1 cellular context compared by ENCODE assay signal in the genomic region with DNA sequence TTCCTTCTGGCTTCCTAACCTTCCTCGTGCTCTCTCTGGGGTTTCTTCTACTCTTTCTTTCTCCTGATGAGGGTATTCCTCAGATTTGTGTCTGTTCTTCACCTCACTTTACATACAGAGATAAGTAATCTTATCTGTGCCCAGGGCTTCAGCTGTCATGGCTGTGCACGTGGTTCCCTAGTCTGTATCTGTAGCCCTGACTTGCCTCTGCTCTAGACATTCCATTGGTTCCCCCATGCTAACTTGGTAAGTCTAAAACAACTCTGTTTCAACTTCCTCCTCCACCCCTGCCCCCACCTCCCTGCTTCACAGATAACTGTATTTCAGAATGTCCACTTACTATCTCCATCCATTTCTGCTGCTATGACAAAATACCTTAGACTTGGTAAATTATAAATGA.
TF ChIP-seq lines count a peak whose summit lies in the region.

No MANE protein-coding gene starts in this region.

TF ChIP-seq in SK-N-SH, 30 proteins besides CTCF, POLR2A, EP300 and RAD21 (continued from another document):
- no peak for TF ChIP-seq TAF1 (IDR thresholded peaks at IDR 0.05; ENCODE audit: borderline replicate concordance, low read depth, low read length)
